ENCODE assay signal across 1 cellular context in genomic region chr6:128047989-128048388, GRCh38.
TF ChIP-seq lines count a peak whose summit lies in the region.

No MANE protein-coding gene starts in this region.

TF ChIP-seq in GM23338, 12 proteins besides CTCF, POLR2A, EP300 and RAD21 (continued from another document):
- TF ChIP-seq REST (IDR thresholded peaks at IDR 0.05; ENCODE audit: unreplicated experiment) (no peak), EZH2 (IDR thresholded peaks at IDR 0.05; ENCODE audit: low read depth, unreplicated experiment) (no peak), ZNF114 (CRISPR knock-in tag; IDR thresholded peaks at IDR 0.05) (no peak), STAT1 (IDR thresholded peaks at IDR 0.05; ENCODE audit: unreplicated experiment) (no peak), ZNF462 (CRISPR knock-in tag; IDR thresholded peaks at IDR 0.05) (no peak; the same call in 1 of the 2 replicates), CREB1 (CRISPR knock-in tag; IDR thresholded peaks at IDR 0.05; ENCODE audit: low read depth) (no peak)
